1 cellular context compared by ENCODE assay signal in the genomic region with DNA sequence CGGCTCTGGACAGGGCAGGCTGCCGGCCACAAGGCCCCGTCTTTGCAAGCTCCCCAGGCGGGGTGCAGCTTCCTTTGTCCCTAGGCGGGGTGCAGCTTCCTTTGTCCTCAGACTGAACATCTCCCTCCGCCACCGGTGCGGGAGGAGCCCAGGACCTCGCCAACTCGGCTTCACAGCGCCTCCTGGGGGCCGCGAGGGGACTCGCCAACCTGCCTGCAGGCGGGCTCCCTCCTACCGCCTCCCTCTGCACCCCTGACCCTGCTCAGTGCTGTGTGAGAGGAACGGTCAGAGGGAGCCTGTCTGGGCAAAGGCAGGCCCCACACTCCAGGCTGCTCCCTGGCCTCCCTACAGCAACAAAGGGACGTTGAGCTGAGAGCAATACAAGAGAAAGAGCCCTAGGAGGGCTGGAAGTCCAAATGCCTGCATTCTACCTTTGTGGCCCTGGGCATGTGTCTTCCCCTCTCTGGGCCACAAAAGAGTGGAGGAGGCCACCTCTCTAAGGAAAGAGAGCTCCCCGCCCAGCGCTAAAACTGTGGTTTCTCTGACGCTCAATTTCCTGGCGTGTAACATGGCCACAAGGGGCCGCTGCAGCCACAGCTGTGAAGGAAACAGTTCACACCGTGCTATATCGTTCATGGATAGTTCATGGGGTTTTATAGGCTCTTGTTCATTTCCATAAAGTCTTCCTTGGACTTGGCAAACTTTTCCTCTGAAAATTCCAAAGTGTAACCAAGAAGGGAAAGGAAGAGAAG.
TF ChIP-seq lines count a peak whose summit lies in the region.

No MANE protein-coding gene starts in this region.

TF ChIP-seq in A549, 52 proteins besides CTCF, POLR2A, EP300 and RAD21 (continued from another document):
- TF ChIP-seq, protein P1, sequence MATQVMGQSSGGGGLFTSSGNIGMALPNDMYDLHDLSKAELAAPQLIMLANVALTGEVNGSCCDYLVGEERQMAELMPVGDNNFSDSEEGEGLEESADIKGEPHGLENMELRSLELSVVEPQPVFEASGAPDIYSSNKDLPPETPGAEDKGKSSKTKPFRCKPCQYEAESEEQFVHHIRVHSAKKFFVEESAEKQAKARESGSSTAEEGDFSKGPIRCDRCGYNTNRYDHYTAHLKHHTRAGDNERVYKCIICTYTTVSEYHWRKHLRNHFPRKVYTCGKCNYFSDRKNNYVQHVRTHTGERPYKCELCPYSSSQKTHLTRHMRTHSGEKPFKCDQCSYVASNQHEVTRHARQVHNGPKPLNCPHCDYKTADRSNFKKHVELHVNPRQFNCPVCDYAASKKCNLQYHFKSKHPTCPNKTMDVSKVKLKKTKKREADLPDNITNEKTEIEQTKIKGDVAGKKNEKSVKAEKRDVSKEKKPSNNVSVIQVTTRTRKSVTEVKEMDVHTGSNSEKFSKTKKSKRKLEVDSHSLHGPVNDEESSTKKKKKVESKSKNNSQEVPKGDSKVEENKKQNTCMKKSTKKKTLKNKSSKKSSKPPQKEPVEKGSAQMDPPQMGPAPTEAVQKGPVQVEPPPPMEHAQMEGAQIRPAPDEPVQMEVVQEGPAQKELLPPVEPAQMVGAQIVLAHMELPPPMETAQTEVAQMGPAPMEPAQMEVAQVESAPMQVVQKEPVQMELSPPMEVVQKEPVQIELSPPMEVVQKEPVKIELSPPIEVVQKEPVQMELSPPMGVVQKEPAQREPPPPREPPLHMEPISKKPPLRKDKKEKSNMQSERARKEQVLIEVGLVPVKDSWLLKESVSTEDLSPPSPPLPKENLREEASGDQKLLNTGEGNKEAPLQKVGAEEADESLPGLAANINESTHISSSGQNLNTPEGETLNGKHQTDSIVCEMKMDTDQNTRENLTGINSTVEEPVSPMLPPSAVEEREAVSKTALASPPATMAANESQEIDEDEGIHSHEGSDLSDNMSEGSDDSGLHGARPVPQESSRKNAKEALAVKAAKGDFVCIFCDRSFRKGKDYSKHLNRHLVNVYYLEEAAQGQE (IDR thresholded peaks at IDR 0.05) = no peak
- TF ChIP-seq FOXS1 (CRISPR knock-in tag; IDR thresholded peaks at IDR 0.05) (0 out of 2 replicates have a peak, but pooled peaks have one; percentile 12), CHD4 (IDR thresholded peaks at IDR 0.05; ENCODE audit: borderline replicate concordance) (no peak), MAFK (IDR thresholded peaks at IDR 0.05; ENCODE audit: partially characterized antibody) (no peak), SMC3 (IDR thresholded peaks at IDR 0.05) (peak; percentile 95), ZFP36 (IDR thresholded peaks at IDR 0.05; ENCODE audit: borderline replicate concordance, partially characterized antibody) (peak; percentile 53)
- TF ChIP-seq, protein P2, sequence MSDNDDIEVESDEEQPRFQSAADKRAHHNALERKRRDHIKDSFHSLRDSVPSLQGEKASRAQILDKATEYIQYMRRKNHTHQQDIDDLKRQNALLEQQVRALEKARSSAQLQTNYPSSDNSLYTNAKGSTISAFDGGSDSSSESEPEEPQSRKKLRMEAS (IDR thresholded peaks at IDR 0.05) = peak; percentile 65
- TF ChIP-seq, protein P3, sequence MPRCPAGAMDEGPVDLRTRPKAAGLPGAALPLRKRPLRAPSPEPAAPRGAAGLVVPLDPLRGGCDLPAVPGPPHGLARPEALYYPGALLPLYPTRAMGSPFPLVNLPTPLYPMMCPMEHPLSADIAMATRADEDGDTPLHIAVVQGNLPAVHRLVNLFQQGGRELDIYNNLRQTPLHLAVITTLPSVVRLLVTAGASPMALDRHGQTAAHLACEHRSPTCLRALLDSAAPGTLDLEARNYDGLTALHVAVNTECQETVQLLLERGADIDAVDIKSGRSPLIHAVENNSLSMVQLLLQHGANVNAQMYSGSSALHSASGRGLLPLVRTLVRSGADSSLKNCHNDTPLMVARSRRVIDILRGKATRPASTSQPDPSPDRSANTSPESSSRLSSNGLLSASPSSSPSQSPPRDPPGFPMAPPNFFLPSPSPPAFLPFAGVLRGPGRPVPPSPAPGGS (IDR thresholded peaks at IDR 0.05) = no peak
- TF ChIP-seq, protein P4, sequence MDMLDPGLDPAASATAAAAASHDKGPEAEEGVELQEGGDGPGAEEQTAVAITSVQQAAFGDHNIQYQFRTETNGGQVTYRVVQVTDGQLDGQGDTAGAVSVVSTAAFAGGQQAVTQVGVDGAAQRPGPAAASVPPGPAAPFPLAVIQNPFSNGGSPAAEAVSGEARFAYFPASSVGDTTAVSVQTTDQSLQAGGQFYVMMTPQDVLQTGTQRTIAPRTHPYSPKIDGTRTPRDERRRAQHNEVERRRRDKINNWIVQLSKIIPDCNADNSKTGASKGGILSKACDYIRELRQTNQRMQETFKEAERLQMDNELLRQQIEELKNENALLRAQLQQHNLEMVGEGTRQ (IDR thresholded peaks at IDR 0.05) = no peak
